ENCODE assay signal across 1 cellular context in genomic region chr10:72243822-72244437, GRCh38.
TF ChIP-seq lines count a peak whose summit lies in the region.

No MANE protein-coding gene starts in this region.

TF ChIP-seq in HEK293, 187 proteins besides CTCF, POLR2A, EP300 and RAD21 (continued from another document and continues in another):
- TF ChIP-seq ZBTB26 (tag by site-specific recombination; optimal IDR thresholded peaks at IDR 0.05) (no peak), ZSCAN23 (tag by site-specific recombination; IDR thresholded peaks at IDR 0.05) (no peak), ELK4 (IDR thresholded peaks at IDR 0.05; ENCODE audit: borderline replicate concordance, low read depth, low read length) (no peak), ZNF148 (tag by site-specific recombination; IDR thresholded peaks at IDR 0.05; ENCODE audit: borderline replicate concordance) (no peak), HOXC10 (CRISPR knock-in tag; IDR thresholded peaks at IDR 0.05) (no peak), ZBTB48 (tag by site-specific recombination; IDR thresholded peaks at IDR 0.05) (peak; percentile 85), KLF8 (tag by site-specific recombination; IDR thresholded peaks at IDR 0.05) (peak; percentile 71), ZNF350 (tag by site-specific recombination; IDR thresholded peaks at IDR 0.05) (no peak), ZNF561 (tag by site-specific recombination; IDR thresholded peaks at IDR 0.05; ENCODE audit: borderline replicate concordance) (peak; percentile 57; the same call in 1 of the 2 replicates), ZNF140 (tag by site-specific recombination; IDR thresholded peaks at IDR 0.05) (no peak), ZNF664 (tag by site-specific recombination; IDR thresholded peaks at IDR 0.05) (0 out of 2 replicates have a peak, but pooled peaks have one; percentile 41), FEZF1 (tag by site-specific recombination; IDR thresholded peaks at IDR 0.05) (peak; percentile 21; the same call in 1 of the 2 replicates), ZSCAN30 (tag by site-specific recombination; IDR thresholded peaks at IDR 0.05) (peak; percentile 32), ZNF202 (tag by site-specific recombination; IDR thresholded peaks at IDR 0.05; ENCODE audit: borderline replicate concordance) (no peak), ZNF335 (tag by site-specific recombination; conservative IDR thresholded peaks at IDR 0.05) (peak; percentile 33; the same call in 1 of the 2 replicates), ZNF529 (tag by site-specific recombination; IDR thresholded peaks at IDR 0.05; ENCODE audit: insufficient replicate concordance) (no peak), ZNF521 (tag by site-specific recombination; IDR thresholded peaks at IDR 0.05) (no peak), ZBTB44 (tag by site-specific recombination; IDR thresholded peaks at IDR 0.05) (peak; percentile 76), GFI1B (tag by site-specific recombination; IDR thresholded peaks at IDR 0.05) (peak; percentile 67; the same call in 1 of the 2 replicates), ZNF707 (tag by site-specific recombination; IDR thresholded peaks at IDR 0.05) (no peak), ZNF37A (tag by site-specific recombination; IDR thresholded peaks at IDR 0.05) (no peak), YY2 (tag by site-specific recombination; IDR thresholded peaks at IDR 0.05) (no peak), ZNF416 (tag by site-specific recombination; IDR thresholded peaks at IDR 0.05) (no peak), ZNF654 (tag by site-specific recombination; IDR thresholded peaks at IDR 0.05; ENCODE audit: low read depth) (no peak), ZNF692 (tag by site-specific recombination; IDR thresholded peaks at IDR 0.05) (0 out of 2 replicates have a peak, but pooled peaks have one; percentile 27), ZNF121 (tag by site-specific recombination; IDR thresholded peaks at IDR 0.05) (no peak), ZNF558 (tag by site-specific recombination; IDR thresholded peaks at IDR 0.05) (no peak), ZNF670 (tag by site-specific recombination; IDR thresholded peaks at IDR 0.05; ENCODE audit: low read depth) (no peak), ZNF549 (tag by site-specific recombination; IDR thresholded peaks at IDR 0.05) (no peak), ZNF18 (tag by site-specific recombination; IDR thresholded peaks at IDR 0.05) (no peak), ZEB2 (tag by site-specific recombination; IDR thresholded peaks at IDR 0.05) (0 out of 2 replicates have a peak, but pooled peaks have one; percentile 69), ZNF600 (tag by site-specific recombination; IDR thresholded peaks at IDR 0.05) (peak; percentile 68; the same call in 1 of the 2 replicates), OSR2 (tag by site-specific recombination; IDR thresholded peaks at IDR 0.05) (peak; percentile 58; the same call in 1 of the 2 replicates), ZNF571 (tag by site-specific recombination; IDR thresholded peaks at IDR 0.05) (no peak), KLF17 (tag by site-specific recombination; IDR thresholded peaks at IDR 0.05) (peak; percentile 82), ZNF280C (tag by site-specific recombination; IDR thresholded peaks at IDR 0.05) (no peak), ZNF548 (tag by site-specific recombination; IDR thresholded peaks at IDR 0.05) (no peak), ZNF404 (tag by site-specific recombination; IDR thresholded peaks at IDR 0.05) (no peak), ZBTB11 (tag by site-specific recombination; conservative IDR thresholded peaks at IDR 0.05; ENCODE audit: low read depth) (no peak), ZNF792 (tag by site-specific recombination; IDR thresholded peaks at IDR 0.05) (no peak), IKZF3 (tag by site-specific recombination; IDR thresholded peaks at IDR 0.05) (0 out of 2 replicates have a peak, but pooled peaks have one; percentile 17), KLF7 (tag by site-specific recombination; IDR thresholded peaks at IDR 0.05; ENCODE audit: borderline replicate concordance) (peak; percentile 81; the same call in 1 of the 2 replicates)
